1 cellular context compared by ENCODE assay signal in genomic region chr22:26017932-26018331, GRCh38.
TF ChIP-seq lines count a peak whose summit lies in the region.

No MANE protein-coding gene starts in this region.

TF ChIP-seq in GM23338, 12 proteins besides CTCF, POLR2A, EP300 and RAD21 (continued from another document):
- TF ChIP-seq ZNF462 (CRISPR knock-in tag; IDR thresholded peaks at IDR 0.05) (no peak), ZNF331 (CRISPR knock-in tag; IDR thresholded peaks at IDR 0.05; ENCODE audit: low read depth) (no peak), STAT1 (IDR thresholded peaks at IDR 0.05; ENCODE audit: unreplicated experiment) (no peak), REST (IDR thresholded peaks at IDR 0.05; ENCODE audit: unreplicated experiment) (no peak)
